In genomic region chr19:1862068-1862423, GRCh38 we compare ENCODE assay signal across 1 cellular context.
TF ChIP-seq lines count a peak whose summit lies in the region.

No MANE protein-coding gene starts in this region.

TF ChIP-seq in endothelial cell of umbilical vein, 7 proteins besides CTCF, POLR2A, EP300 and RAD21 (continued from another document):
- TF ChIP-seq GATA2 (IDR thresholded peaks at IDR 0.05; ENCODE audit: insufficient read depth, insufficient read length, low read depth, low read length) (no peak), JUN (IDR thresholded peaks at IDR 0.05; ENCODE audit: borderline replicate concordance, insufficient read depth, insufficient read length, low read depth) (no peak), MYC (IDR thresholded peaks at IDR 0.05; ENCODE audit: low read depth, low read length) (no peak), POLR2AphosphoS5 (IDR thresholded peaks at IDR 0.05; ENCODE audit: insufficient read depth, low read depth, low read length) (no peak), MAX (IDR thresholded peaks at IDR 0.05; ENCODE audit: insufficient read depth, insufficient read length) (no peak)
